ENCODE assay signal across 11 cellular contexts in genomic region chr12:737117-737739, GRCh38.
"Had no signal": no experiment of that assay in that cellular context is flagged by ENCODE, and none has a peak within 500 bp of the region (broad histone marks: within the 10 kb centered on the region; RNA-seq: fewer than 3 reads in every experiment).

No MANE protein-coding gene starts in this region.

- H3K4me1 Mint-ChIP-seq: neural crest cell had no signal

- ATAC-seq: activated naive CD4-positive, alpha-beta T cell treated with anti-CD3 and anti-CD28 coated beads, Interleukin-2, amount 50 U/mL, for 72 hours; foreskin keratinocyte had no signal

- H3K4me3 ChIP-seq: heart right ventricle had no signal

- H3K36me3 ChIP-seq: heart right ventricle had no signal

- H3K27me3 ChIP-seq: foreskin keratinocyte, heart right ventricle had no signal

- DNase-seq: activated CD4-positive, alpha-beta T cell treated with anti-CD3 and anti-CD28 coated beads, Interleukin-2, amount 50 U/mL, for 4 hours; activated CD4-positive, CD25-positive, alpha-beta regulatory T cell treated with anti-CD3 and anti-CD28 coated beads, Interleukin-2, amount 50 U/mL, for 72 hours; activated T-cell treated with anti-CD3 and anti-CD28 coated beads, Interleukin-2, amount 50 U/mL, for 1 hour; amygdala; foreskin keratinocyte; heart right ventricle; stimulated activated CD4-positive, alpha-beta T cell treated with anti-CD3 and anti-CD28 coated beads, Interleukin-15, amount 100 ng/mL, for 24 hours; T-helper 2 cell; trophoblast cell had no signal

- H3K27ac ChIP-seq: foreskin keratinocyte had no signal

- H3K4me1 ChIP-seq: foreskin keratinocyte had no signal

- H3K27ac Mint-ChIP-seq: activated naive CD4-positive, alpha-beta T cell treated with anti-CD3 and anti-CD28 coated beads, Interleukin-2, amount 50 U/mL, for 72 hours had no signal

- H3K36me3 Mint-ChIP-seq: activated naive CD4-positive, alpha-beta T cell treated with anti-CD3 and anti-CD28 coated beads, Interleukin-2, amount 50 U/mL, for 72 hours had no signal

- H3K4me3 Mint-ChIP-seq: neural crest cell had no signal

- H3K9me3 Mint-ChIP-seq: activated naive CD4-positive, alpha-beta T cell treated with anti-CD3 and anti-CD28 coated beads, Interleukin-2, amount 50 U/mL, for 72 hours; neural crest cell had no signal
